ENCODE assay signal across 14 cellular contexts in the genomic region with DNA sequence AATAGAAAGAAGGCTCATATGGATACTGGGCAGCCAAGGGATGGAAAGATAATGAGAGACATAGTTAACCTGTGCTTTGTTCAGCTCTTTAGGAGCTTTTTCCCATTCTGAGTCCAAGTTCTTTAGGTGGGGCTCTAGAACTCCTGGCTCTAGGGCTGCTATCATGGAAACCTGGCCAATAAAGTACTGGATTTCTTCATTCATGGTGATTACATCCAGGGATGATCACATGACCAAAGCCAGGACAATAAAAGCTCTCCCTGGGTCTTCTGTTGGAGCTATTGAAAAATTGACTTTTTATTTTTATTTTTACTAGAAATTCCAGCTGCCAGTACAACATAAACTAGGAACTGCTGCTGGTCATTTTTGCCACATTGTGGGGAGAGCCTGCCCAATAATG.
DNase-seq lines count a peak whose midpoint lies in the region; ATAC-seq and TF ChIP-seq lines count a peak whose summit lies in the region.
"Had no signal": no experiment of that assay in that cellular context is flagged by ENCODE, and none has a peak within 500 bp of the region (broad histone marks: within the 10 kb centered on the region; RNA-seq: fewer than 3 reads in every experiment).

No MANE protein-coding gene starts in this region.

- no peak for TF ChIP-seq CTCF in left lung (IDR thresholded peaks at IDR 0.05)

- H3K27ac ChIP-seq in left lung (peak overlapping the region; percentile 80 to 83), aorta (ENCODE audit: low read depth in 1 of 2, low read length in 2 of 2) (peak overlapping the region; percentile 80 to 84)

- DNase-seq in Right ventricle myocardium inferior (ENCODE audit: missing footprints) = no peak
- no peak for DNase-seq in cardiac septum (ENCODE audit: low spot score)
- DNase-seq in left lung = no peak
- no peak for DNase-seq in aorta
- no peak for DNase-seq in SKM-1 treated with dmso at 0.1 percent for 144 hours (lab: John Stamatoyannopoulos, UW; ENCODE audit: unreplicated experiment)
- no peak for DNase-seq in GDM1 (lab: John Stamatoyannopoulos, UW)
- DNase-seq: activated gamma-delta T cell treated with Interleukin-2 at 50 U/mL for 16 hours; DMS153; NCI-H187 treated with DMSO at 0.1 percent for 48 hours; stimulated activated CD4-positive, alpha-beta T cell treated with anti-CD3 and anti-CD28 coated beads, Interleukin-4, amount 100 ng/mL, for 1 hour had no signal

- H3K9me3 ChIP-seq in left lung (peaks cover 0 to 5% of the 10 kb centered on the region in 2 donors), skeletal muscle satellite cell (replicated peaks; ENCODE audit: low read length) (no peaks in the 10 kb centered on the region), aorta (ENCODE audit: control insufficient read depth, low read length) (no peaks in the 10 kb centered on the region)

- H3K4me3 ChIP-seq in left lung (no peak overlapping the region), skeletal muscle satellite cell (ENCODE audit: low read length) (no peak overlapping the region), aorta (ENCODE audit: low read length in 2 of 2) (no peak overlapping the region)

- no peaks in the 10 kb centered on the region for H3K36me3 ChIP-seq in left lung
- no peaks in the 10 kb centered on the region for H3K36me3 ChIP-seq in skeletal muscle satellite cell (ENCODE audit: insufficient read depth, low read length)
- no peaks in the 10 kb centered on the region for H3K36me3 ChIP-seq in aorta (ENCODE audit: control insufficient read depth in 1 of 2, insufficient read depth in 2 of 2, low read length in 1 of 2)

- intact Hi-C loops in Right ventricle myocardium inferior (cut with DNase I) = no loop called here
- intact Hi-C loops in cardiac septum (cut with DNase I) = loop anchor here (2.0 kb wide), 1 partner anchor 30 kb away; no protein-coding TSS in a partner anchor
- intact Hi-C loops in left lung (cut with DNase I) = no loop called here
- intact Hi-C loops in aorta (cut with DNase I) = no loop called here

- H3K4me2 ChIP-seq in skeletal muscle satellite cell (ENCODE audit: low read length) = no peak overlapping the region

- H3K4me1 ChIP-seq in left lung (peaks cover 0 to 2% of the 10 kb centered on the region in 2 donors), skeletal muscle satellite cell (ENCODE audit: control insufficient read depth, insufficient read depth, low read length) (peaks cover 23% of the 10 kb centered on the region), aorta (ENCODE audit: control insufficient read depth in 1 of 2, insufficient read depth in 2 of 2, low read length in 2 of 2) (peaks cover 3 to 8% of the 10 kb centered on the region in 2 donors)

- H3K9ac ChIP-seq in skeletal muscle satellite cell (ENCODE audit: low read depth, low read length) = peak overlapping the region; percentile 59

- ATAC-seq in Right ventricle myocardium inferior = peak; percentile 21
- peak; percentile 20 for ATAC-seq in left lung
- ATAC-seq in aorta (ENCODE audit: low FRiP score) = peak; percentile 48
- no peak for ATAC-seq in HG02759 (IDR thresholded peaks at IDR 0.05; ENCODE audit: unreplicated experiment)
- ATAC-seq: activated CD4-positive, CD25-positive, alpha-beta regulatory T cell treated with anti-CD3 and anti-CD28 coated beads, Interleukin-2, amount 50 U/mL, for 24 hours; natural killer cell treated with Interleukin-12 subunit alpha and Interleukin-12 subunit beta and Interleukin-15 and Interleukin-18, amount 100 ng/mL, for 72 hours had no signal

- no peaks in the 10 kb centered on the region for H3K27me3 ChIP-seq in left lung
- H3K27me3 ChIP-seq in skeletal muscle satellite cell (ENCODE audit: control insufficient read depth, insufficient read depth, low read length) = no peaks in the 10 kb centered on the region
- no peaks in the 10 kb centered on the region for H3K27me3 ChIP-seq in aorta (ENCODE audit: control insufficient read depth in 1 of 2, insufficient read depth in 2 of 2, low read length in 1 of 2)
